Comparison of ENCODE assay signal across 2 cellular contexts in the genomic region with DNA sequence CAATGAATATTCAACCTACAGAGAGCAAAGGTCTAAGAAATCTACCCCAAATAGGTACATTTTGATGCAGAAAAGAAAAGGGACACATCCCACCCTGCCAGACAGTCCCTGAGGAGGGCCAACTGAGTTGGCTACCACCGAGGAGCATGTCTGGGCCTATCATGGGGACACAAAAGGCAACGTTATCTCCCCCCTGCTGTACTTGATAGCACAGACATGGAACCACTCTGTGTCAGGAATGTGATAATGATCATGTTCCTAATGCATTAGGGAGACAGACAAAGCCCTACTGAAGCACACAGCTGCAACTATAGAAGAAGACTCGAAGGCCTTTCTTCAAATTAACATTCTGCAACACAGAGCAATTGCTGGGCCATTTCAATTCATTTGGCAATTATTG.
TF ChIP-seq lines count a peak whose summit lies in the region.

No MANE protein-coding gene starts in this region.

TF ChIP-seq in GM23338, 12 proteins besides CTCF, POLR2A, EP300 and RAD21 (continued from another document):
- TF ChIP-seq ETS1 (IDR thresholded peaks at IDR 0.05) (no peak), ZNF331 (CRISPR knock-in tag; IDR thresholded peaks at IDR 0.05; ENCODE audit: low read depth) (no peak), JUNB (IDR thresholded peaks at IDR 0.05; ENCODE audit: unreplicated experiment) (no peak), POLR2AphosphoS5 (IDR thresholded peaks at IDR 0.05; ENCODE audit: low read depth) (no peak), EZH2 (IDR thresholded peaks at IDR 0.05; ENCODE audit: low read depth, unreplicated experiment) (no peak), EZH2phosphoT487 (IDR thresholded peaks at IDR 0.05; ENCODE audit: unreplicated experiment) (no peak), NANOG (IDR thresholded peaks at IDR 0.05; ENCODE audit: borderline replicate concordance) (no peak), STAT1 (IDR thresholded peaks at IDR 0.05; ENCODE audit: unreplicated experiment) (no peak)
- TF ChIP-seq, protein P1, sequence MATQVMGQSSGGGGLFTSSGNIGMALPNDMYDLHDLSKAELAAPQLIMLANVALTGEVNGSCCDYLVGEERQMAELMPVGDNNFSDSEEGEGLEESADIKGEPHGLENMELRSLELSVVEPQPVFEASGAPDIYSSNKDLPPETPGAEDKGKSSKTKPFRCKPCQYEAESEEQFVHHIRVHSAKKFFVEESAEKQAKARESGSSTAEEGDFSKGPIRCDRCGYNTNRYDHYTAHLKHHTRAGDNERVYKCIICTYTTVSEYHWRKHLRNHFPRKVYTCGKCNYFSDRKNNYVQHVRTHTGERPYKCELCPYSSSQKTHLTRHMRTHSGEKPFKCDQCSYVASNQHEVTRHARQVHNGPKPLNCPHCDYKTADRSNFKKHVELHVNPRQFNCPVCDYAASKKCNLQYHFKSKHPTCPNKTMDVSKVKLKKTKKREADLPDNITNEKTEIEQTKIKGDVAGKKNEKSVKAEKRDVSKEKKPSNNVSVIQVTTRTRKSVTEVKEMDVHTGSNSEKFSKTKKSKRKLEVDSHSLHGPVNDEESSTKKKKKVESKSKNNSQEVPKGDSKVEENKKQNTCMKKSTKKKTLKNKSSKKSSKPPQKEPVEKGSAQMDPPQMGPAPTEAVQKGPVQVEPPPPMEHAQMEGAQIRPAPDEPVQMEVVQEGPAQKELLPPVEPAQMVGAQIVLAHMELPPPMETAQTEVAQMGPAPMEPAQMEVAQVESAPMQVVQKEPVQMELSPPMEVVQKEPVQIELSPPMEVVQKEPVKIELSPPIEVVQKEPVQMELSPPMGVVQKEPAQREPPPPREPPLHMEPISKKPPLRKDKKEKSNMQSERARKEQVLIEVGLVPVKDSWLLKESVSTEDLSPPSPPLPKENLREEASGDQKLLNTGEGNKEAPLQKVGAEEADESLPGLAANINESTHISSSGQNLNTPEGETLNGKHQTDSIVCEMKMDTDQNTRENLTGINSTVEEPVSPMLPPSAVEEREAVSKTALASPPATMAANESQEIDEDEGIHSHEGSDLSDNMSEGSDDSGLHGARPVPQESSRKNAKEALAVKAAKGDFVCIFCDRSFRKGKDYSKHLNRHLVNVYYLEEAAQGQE (IDR thresholded peaks at IDR 0.05; ENCODE audit: unreplicated experiment) = no peak
- TF ChIP-seq, protein P2, sequence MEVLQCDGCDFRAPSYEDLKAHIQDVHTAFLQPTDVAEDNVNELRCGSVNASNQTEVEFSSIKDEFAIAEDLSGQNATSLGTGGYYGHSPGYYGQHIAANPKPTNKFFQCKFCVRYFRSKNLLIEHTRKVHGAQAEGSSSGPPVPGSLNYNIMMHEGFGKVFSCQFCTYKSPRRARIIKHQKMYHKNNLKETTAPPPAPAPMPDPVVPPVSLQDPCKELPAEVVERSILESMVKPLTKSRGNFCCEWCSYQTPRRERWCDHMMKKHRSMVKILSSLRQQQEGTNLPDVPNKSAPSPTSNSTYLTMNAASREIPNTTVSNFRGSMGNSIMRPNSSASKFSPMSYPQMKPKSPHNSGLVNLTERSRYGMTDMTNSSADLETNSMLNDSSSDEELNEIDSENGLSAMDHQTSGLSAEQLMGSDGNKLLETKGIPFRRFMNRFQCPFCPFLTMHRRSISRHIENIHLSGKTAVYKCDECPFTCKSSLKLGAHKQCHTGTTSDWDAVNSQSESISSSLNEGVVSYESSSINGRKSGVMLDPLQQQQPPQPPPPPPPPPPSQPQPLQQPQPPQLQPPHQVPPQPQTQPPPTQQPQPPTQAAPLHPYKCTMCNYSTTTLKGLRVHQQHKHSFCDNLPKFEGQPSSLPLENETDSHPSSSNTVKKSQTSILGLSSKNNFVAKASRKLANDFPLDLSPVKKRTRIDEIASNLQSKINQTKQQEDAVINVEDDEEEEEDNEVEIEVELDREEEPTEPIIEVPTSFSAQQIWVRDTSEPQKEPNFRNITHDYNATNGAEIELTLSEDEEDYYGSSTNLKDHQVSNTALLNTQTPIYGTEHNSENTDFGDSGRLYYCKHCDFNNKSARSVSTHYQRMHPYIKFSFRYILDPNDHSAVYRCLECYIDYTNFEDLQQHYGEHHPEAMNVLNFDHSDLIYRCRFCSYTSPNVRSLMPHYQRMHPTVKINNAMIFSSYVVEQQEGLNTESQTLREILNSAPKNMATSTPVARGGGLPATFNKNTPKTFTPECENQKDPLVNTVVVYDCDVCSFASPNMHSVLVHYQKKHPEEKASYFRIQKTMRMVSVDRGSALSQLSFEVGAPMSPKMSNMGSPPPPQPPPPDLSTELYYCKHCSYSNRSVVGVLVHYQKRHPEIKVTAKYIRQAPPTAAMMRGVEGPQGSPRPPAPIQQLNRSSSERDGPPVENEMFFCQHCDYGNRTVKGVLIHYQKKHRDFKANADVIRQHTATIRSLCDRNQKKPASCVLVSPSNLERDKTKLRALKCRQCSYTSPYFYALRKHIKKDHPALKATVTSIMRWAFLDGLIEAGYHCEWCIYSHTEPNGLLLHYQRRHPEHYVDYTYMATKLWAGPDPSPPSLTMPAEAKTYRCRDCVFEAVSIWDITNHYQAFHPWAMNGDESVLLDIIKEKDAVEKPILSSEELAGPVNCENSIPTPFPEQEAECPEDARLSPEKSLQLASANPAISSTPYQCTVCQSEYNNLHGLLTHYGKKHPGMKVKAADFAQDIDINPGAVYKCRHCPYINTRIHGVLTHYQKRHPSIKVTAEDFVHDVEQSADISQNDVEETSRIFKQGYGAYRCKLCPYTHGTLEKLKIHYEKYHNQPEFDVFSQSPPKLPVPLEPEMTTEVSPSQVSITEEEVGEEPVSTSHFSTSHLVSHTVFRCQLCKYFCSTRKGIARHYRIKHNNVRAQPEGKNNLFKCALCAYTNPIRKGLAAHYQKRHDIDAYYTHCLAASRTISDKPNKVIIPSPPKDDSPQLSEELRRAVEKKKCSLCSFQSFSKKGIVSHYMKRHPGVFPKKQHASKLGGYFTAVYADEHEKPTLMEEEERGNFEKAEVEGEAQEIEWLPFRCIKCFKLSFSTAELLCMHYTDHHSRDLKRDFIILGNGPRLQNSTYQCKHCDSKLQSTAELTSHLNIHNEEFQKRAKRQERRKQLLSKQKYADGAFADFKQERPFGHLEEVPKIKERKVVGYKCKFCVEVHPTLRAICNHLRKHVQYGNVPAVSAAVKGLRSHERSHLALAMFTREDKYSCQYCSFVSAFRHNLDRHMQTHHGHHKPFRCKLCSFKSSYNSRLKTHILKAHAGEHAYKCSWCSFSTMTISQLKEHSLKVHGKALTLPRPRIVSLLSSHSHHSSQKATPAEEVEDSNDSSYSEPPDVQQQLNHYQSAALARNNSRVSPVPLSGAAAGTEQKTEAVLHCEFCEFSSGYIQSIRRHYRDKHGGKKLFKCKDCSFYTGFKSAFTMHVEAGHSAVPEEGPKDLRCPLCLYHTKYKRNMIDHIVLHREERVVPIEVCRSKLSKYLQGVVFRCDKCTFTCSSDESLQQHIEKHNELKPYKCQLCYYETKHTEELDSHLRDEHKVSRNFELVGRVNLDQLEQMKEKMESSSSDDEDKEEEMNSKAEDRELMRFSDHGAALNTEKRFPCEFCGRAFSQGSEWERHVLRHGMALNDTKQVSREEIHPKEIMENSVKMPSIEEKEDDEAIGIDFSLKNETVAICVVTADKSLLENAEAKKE (CRISPR knock-in tag; IDR thresholded peaks at IDR 0.05) = no peak

TF ChIP-seq in K562, 482 proteins besides CTCF, POLR2A, EP300 and RAD21 (continued from another document):
- TF ChIP-seq AFF1 (IDR thresholded peaks at IDR 0.05; ENCODE audit: low read depth in 1 of 2, partially characterized antibody in 2 of 2) (no peak), CXXC5 (CRISPR knock-in tag; IDR thresholded peaks at IDR 0.05) (no peak), SOX6 (IDR thresholded peaks at IDR 0.05) (peak; percentile 27; the same call in 1 of the 2 replicates), TEAD1 (CRISPR knock-in tag; IDR thresholded peaks at IDR 0.05) (peak in 1 of 2 experiments; percentile 22; a peak in 1 of 4 replicates), CBFA2T3 (IDR thresholded peaks at IDR 0.05) (peak; percentile 51), ZNF224 (CRISPR knock-in tag; IDR thresholded peaks at IDR 0.05) (no peak), ZFX (CRISPR knock-in tag; IDR thresholded peaks at IDR 0.05) (no peak), CBFA2T2 (conservative IDR thresholded peaks at IDR 0.05) (peak; percentile 25; the same call in 1 of the 2 replicates), SMARCA4 (IDR thresholded peaks at IDR 0.05) (no peak), TOE1 (IDR thresholded peaks at IDR 0.05; ENCODE audit: borderline replicate concordance) (no peak), TOE1 (CRISPR knock-in tag; IDR thresholded peaks at IDR 0.05; ENCODE audit: borderline replicate concordance, low read depth) (no peak), KLF13 (tag; IDR thresholded peaks at IDR 0.05; ENCODE audit: borderline replicate concordance, low read depth) (no peak)
